ENCODE assay signal across 1 cellular context in genomic region chr3:140822381-140823047, GRCh38.
TF ChIP-seq lines count a peak whose summit lies in the region.

No MANE protein-coding gene starts in this region.

TF ChIP-seq in H1, 55 proteins besides CTCF, POLR2A, EP300 and RAD21 (continued from another document):
- TF ChIP-seq CHD7 (IDR thresholded peaks at IDR 0.05; ENCODE audit: insufficient replicate concordance, low read length) (no peak), CBX8 (IDR thresholded peaks at IDR 0.05; ENCODE audit: borderline replicate concordance, low read depth, low read length) (no peak), BACH1 (IDR thresholded peaks at IDR 0.05; ENCODE audit: low read length) (peak; percentile 71; the same call in 1 of the 2 replicates), TCF12 (IDR thresholded peaks at IDR 0.05; ENCODE audit: low read depth, low read length) (no peak), RXRA (IDR thresholded peaks at IDR 0.05; ENCODE audit: insufficient read depth, low read depth, low read length) (no peak)
